17 cellular contexts compared by ENCODE assay signal in genomic region chr1:70468180-70468579, GRCh38. TPM values are rescaled to one million over a fixed set of nuclear protein-coding genes. Genes with fewer than 3 reads are reported as not detected.
A peak's percentile ranks its signal among the peaks of the same experiment; 100 is the strongest.
DNase-seq lines count a peak whose midpoint lies in the region; ATAC-seq and TF ChIP-seq lines count a peak whose summit lies in the region.
"Had no signal": no experiment of that assay in that cellular context is flagged by ENCODE, and none has a peak within 500 bp of the region (broad histone marks: within the 10 kb centered on the region; RNA-seq: fewer than 3 reads in every experiment).

No MANE protein-coding gene starts in this region.

- no peaks in the 10 kb centered on the region for H3K79me1 ChIP-seq in neuronal stem cell (ENCODE audit: low read depth, low read length)

- H3K36me3 ChIP-seq in neuronal stem cell (replicated peaks in 1 of 2; ENCODE audit: control insufficient read depth in 2 of 2, insufficient read depth in 2 of 2, low read length in 2 of 2) (no peaks in the 10 kb centered on the region), sigmoid colon (no peaks in the 10 kb centered on the region), aorta (ENCODE audit: control insufficient read depth in 1 of 2, insufficient read depth in 2 of 2, low read length in 1 of 2) (no peaks in the 10 kb centered on the region)
- H3K36me3 ChIP-seq: BLaER1 treated with 17β-estradiol and CSF1 and Interleukin-3, amounts not matched to agents 10 nM and 100 nM had no signal

- no peak overlapping the region for H2BK120ac ChIP-seq in neuronal stem cell (ENCODE audit: low read depth, low read length)

- H3K27ac Mint-ChIP-seq in activated T-helper 17 cell treated with anti-CD3 and anti-CD28 coated beads, Interleukin-2, amount 50 U/mL, for 72 hours: no peak overlapping the region
- H3K27ac Mint-ChIP-seq: B cell; CD4-positive, alpha-beta T cell; CD8-positive, alpha-beta T cell had no signal

- no peaks in the 10 kb centered on the region for H3K9me3 ChIP-seq in neuronal stem cell (replicated peaks in 1 of 2; ENCODE audit: control insufficient read depth in 2 of 2, insufficient read depth in 1 of 2, low read depth in 1 of 2, low read length in 2 of 2)
- H3K9me3 ChIP-seq in sigmoid colon: no peaks in the 10 kb centered on the region
- no peaks in the 10 kb centered on the region for H3K9me3 ChIP-seq in aorta (ENCODE audit: control insufficient read depth, low read length)
- H3K9me3 ChIP-seq: A549; BLaER1 treated with 17β-estradiol and CSF1 and Interleukin-3, amounts not matched to agents 10 nM and 100 nM; Caco-2 had no signal

- H3K9ac ChIP-seq in neuronal stem cell (ENCODE audit: low read depth, low read length, poor library complexity): no peak overlapping the region
- H3K9ac ChIP-seq: BLaER1 treated with 17β-estradiol and CSF1 and Interleukin-3, amounts not matched to agents 10 nM and 100 nM had no signal

- H2BK5ac ChIP-seq in neuronal stem cell (ENCODE audit: low read length): no peak overlapping the region

- H3K14ac ChIP-seq in neuronal stem cell (ENCODE audit: low read length): no peak overlapping the region

- WGBS in neuronal stem cell (ENCODE audit: extremely low coverage in 2 of 2, insufficient read length in 2 of 2, insufficient replicate concordance in 1 of 2), 2 donors: no CpG with 5 or more reads among the region's 5 CpGs
- WGBS in sigmoid colon, 2 donors: 95 to 96% methylated on average over 5 of the region's 5 CpGs
- WGBS in aorta, 2 donors: 95 to 96% methylated on average over 5 of the region's 5 CpGs

- TF ChIP-seq POLR2A in sigmoid colon (IDR thresholded peaks at IDR 0.05): no peak

- no peak overlapping the region for H2AFZ ChIP-seq in neuronal stem cell (ENCODE audit: low read length)

- DNase-seq in neuronal stem cell (ENCODE audit: low spot score) (no peak), sigmoid colon (peak; percentile 63), aorta (no peak)
- no peak for DNase-seq in activated CD4-positive, CD25-positive, alpha-beta regulatory T cell treated with anti-CD3 and anti-CD28 coated beads, Interleukin-2, amount 50 U/mL, for 72 hours
- DNase-seq: AML-193; Caco-2; Calu3; CD4-positive, alpha-beta T cell; CD8-positive, alpha-beta T cell; DMS79 treated with DMSO at 0.1 percent for 48 hours; GF-D8 had no signal

- no peaks in the 10 kb centered on the region for H3K4me1 ChIP-seq in neuronal stem cell (ENCODE audit: control insufficient read depth in 2 of 2, insufficient read depth in 1 of 2, low read depth in 1 of 2, low read length in 2 of 2)
- H3K4me1 ChIP-seq in sigmoid colon: no peaks in the 10 kb centered on the region
- no peaks in the 10 kb centered on the region for H3K4me1 ChIP-seq in aorta (ENCODE audit: control insufficient read depth in 1 of 2, insufficient read depth in 2 of 2, low read length in 2 of 2)
- H3K4me1 ChIP-seq: A549; BLaER1 treated with 17β-estradiol and CSF1 and Interleukin-3, amounts not matched to agents 10 nM and 100 nM; Caco-2 had no signal

- peak overlapping the region; percentile 52 for H3K23ac ChIP-seq in neuronal stem cell (ENCODE audit: low read depth, low read length, poor library complexity)

- peaks cover 9% of the 10 kb centered on the region for H3K27me3 Mint-ChIP-seq in activated T-helper 17 cell treated with anti-CD3 and anti-CD28 coated beads, Interleukin-2, amount 50 U/mL, for 72 hours

- no peak overlapping the region for H3K4ac ChIP-seq in neuronal stem cell (ENCODE audit: low read length)

- peak overlapping the region; percentile 11 for H3K18ac ChIP-seq in neuronal stem cell (ENCODE audit: low read length)

- H3K36me3 Mint-ChIP-seq in activated T-helper 17 cell treated with anti-CD3 and anti-CD28 coated beads, Interleukin-2, amount 50 U/mL, for 72 hours (ENCODE audit: low read depth): no peaks in the 10 kb centered on the region
- H3K36me3 Mint-ChIP-seq: CD8-positive, alpha-beta T cell had no signal

- H4K91ac ChIP-seq in neuronal stem cell (ENCODE audit: low read depth, low read length, poor library complexity): no peak overlapping the region

- H2BK15ac ChIP-seq in neuronal stem cell (ENCODE audit: low read length): no peak overlapping the region

- H3K27me3 ChIP-seq in neuronal stem cell (ENCODE audit: control insufficient read depth in 3 of 3, insufficient read depth in 3 of 3, low read depth in 1 of 3, low read length in 3 of 3) (no peaks in the 10 kb centered on the region), sigmoid colon (no peaks in the 10 kb centered on the region), aorta (ENCODE audit: control insufficient read depth in 1 of 2, insufficient read depth in 2 of 2, low read length in 1 of 2) (no peaks in the 10 kb centered on the region)
- H3K27me3 ChIP-seq: BLaER1 treated with 17β-estradiol and CSF1 and Interleukin-3, amounts not matched to agents 10 nM and 100 nM had no signal

- no peaks in the 10 kb centered on the region for H3K9me3 Mint-ChIP-seq in activated T-helper 17 cell treated with anti-CD3 and anti-CD28 coated beads, Interleukin-2, amount 50 U/mL, for 72 hours
- H3K9me3 Mint-ChIP-seq: CD4-positive, alpha-beta T cell had no signal

- intact Hi-C loops in sigmoid colon (cut with DNase I) (no loop called here), aorta (cut with DNase I) (no loop called here)

- no peak overlapping the region for H2BK12ac ChIP-seq in neuronal stem cell (ENCODE audit: low read length)

- no peak overlapping the region for H3K4me3 Mint-ChIP-seq in activated T-helper 17 cell treated with anti-CD3 and anti-CD28 coated beads, Interleukin-2, amount 50 U/mL, for 72 hours
- H3K4me3 Mint-ChIP-seq: B cell; CD4-positive, alpha-beta T cell; CD8-positive, alpha-beta T cell had no signal

- H3K4me3 ChIP-seq in neuronal stem cell (ENCODE audit: low read length in 2 of 2): no peak overlapping the region
- H3K4me3 ChIP-seq in sigmoid colon: no peak overlapping the region
- H3K4me3 ChIP-seq in aorta (ENCODE audit: low read length in 2 of 2): no peak overlapping the region
- H3K4me3 ChIP-seq: A549; BLaER1 treated with 17β-estradiol and CSF1 and Interleukin-3, amounts not matched to agents 10 nM and 100 nM had no signal

- H2AK5ac ChIP-seq in neuronal stem cell (ENCODE audit: low read depth, low read length): no peak overlapping the region

- no peak for TF ChIP-seq EP300 in sigmoid colon (IDR thresholded peaks at IDR 0.05)

- TF ChIP-seq CTCF in sigmoid colon (IDR thresholded peaks at IDR 0.05): no peak

- no peaks in the 10 kb centered on the region for H3K4me1 Mint-ChIP-seq in activated T-helper 17 cell treated with anti-CD3 and anti-CD28 coated beads, Interleukin-2, amount 50 U/mL, for 72 hours
- H3K4me1 Mint-ChIP-seq: B cell had no signal

- no peak overlapping the region for H3K4me2 ChIP-seq in neuronal stem cell (ENCODE audit: insufficient read depth, low read length, poor library complexity, severe bottlenecking)
- H3K4me2 ChIP-seq: A549; BLaER1 treated with 17β-estradiol and CSF1 and Interleukin-3, amounts not matched to agents 10 nM and 100 nM had no signal

- H3K27ac ChIP-seq in neuronal stem cell (replicated peaks; ENCODE audit: low read length) (no peak overlapping the region), sigmoid colon (no peak overlapping the region), aorta (ENCODE audit: low read depth in 1 of 2, low read length in 2 of 2) (no peak overlapping the region)
- H3K27ac ChIP-seq: 22Rv1; A549; BLaER1 treated with 17β-estradiol and CSF1 and Interleukin-3, amounts not matched to agents 10 nM and 100 nM; C4-2B had no signal

- peak; percentile 22 for ATAC-seq in aorta (ENCODE audit: low FRiP score)
- no peak for ATAC-seq in activated T-helper 17 cell treated with anti-CD3 and anti-CD28 coated beads, Interleukin-2, amount 50 U/mL, for 72 hours (replicated peaks)
- ATAC-seq: A549; CD8-positive, alpha-beta T cell had no signal

- H4K8ac ChIP-seq in neuronal stem cell (ENCODE audit: low read depth, low read length): no peak overlapping the region

RNA-seq across cellular contexts. Expression of gene CTH, which starts 57.1 kb away (rescaled TPM):
- polyA plus RNA-seq in neuronal stem cell (2013, experiment 1 of 2): 12.0 TPM
- 11.9 TPM for polyA plus RNA-seq in neuronal stem cell (2013, experiment 2 of 2)
- total RNA-seq in sigmoid colon (1 to 10 TPM; 1.1 to 4.6 (median 2.7) TPM), aorta (1 to 10 TPM; 1.8 to 3.7 TPM)
- polyA plus RNA-seq in sigmoid colon (1 to 10 TPM; 4.8 to 5.5 (median 5.1) TPM), aorta (1 to 10 TPM; 2.0 to 4.3 TPM)
- total RNA-seq in activated T-helper 17 cell treated with anti-CD3 and anti-CD28 coated beads, Interleukin-2, amount 50 U/mL, for 72 hours: 1 to 10 TPM; 6.0 to 8.5 TPM
